In genomic region chr10:33478089-33478674, GRCh38 we compare ENCODE assay signal across 26 cellular contexts.
A peak's percentile ranks its signal among the peaks of the same experiment; 100 is the strongest.
DNase-seq lines count a peak whose midpoint lies in the region; ATAC-seq, FAIRE-seq and TF ChIP-seq lines count a peak whose summit lies in the region.
"Had no signal": no experiment of that assay in that cellular context is flagged by ENCODE, and none has a peak within 500 bp of the region (broad histone marks: within the 10 kb centered on the region; RNA-seq: fewer than 3 reads in every experiment).

No MANE protein-coding gene starts in this region.

- H3K9me3 Mint-ChIP-seq in Caco-2 (ENCODE audit: unreplicated experiment) (peaks cover 26% of the 10 kb centered on the region), osteocyte (ENCODE audit: unreplicated experiment) (no peaks in the 10 kb centered on the region)
- H3K9me3 Mint-ChIP-seq in naive thymus-derived CD4-positive, alpha-beta T cell: peaks cover 0 to 5% (median 0%) of the 10 kb centered on the region in 11 donors
- H3K9me3 Mint-ChIP-seq: CD8-positive, alpha-beta T cell; T-cell had no signal

- H4K20me1 ChIP-seq in K562 (replicated peaks; ENCODE audit: control insufficient read depth, insufficient read depth, low read length) (no peaks in the 10 kb centered on the region), osteoblast (ENCODE audit: insufficient read depth, low read length) (no peaks in the 10 kb centered on the region)

- H3K4me2 ChIP-seq in K562 (ENCODE audit: insufficient read depth, low read length): no peak overlapping the region
- H3K4me2 ChIP-seq in osteoblast (ENCODE audit: insufficient read depth, low read length): no peak overlapping the region
- H3K4me2 ChIP-seq: KMS-11 had no signal

- WGBS in K562 (ENCODE audit: insufficient coverage, low coverage, missing lambda C conversion rate): 8% methylated on average over 5 of the region's 5 CpGs

- H3K9me3 ChIP-seq in Caco-2 (no peaks in the 10 kb centered on the region; the same call in 1 of the 2 replicates), K562 (replicated peaks; ENCODE audit: control insufficient read depth, insufficient read depth, low read depth, low read length) (no peaks in the 10 kb centered on the region), osteoblast (ENCODE audit: low read depth, low read length) (no peaks in the 10 kb centered on the region)
- H3K9me3 ChIP-seq in naive thymus-derived CD4-positive, alpha-beta T cell (ENCODE audit: control insufficient read depth in 2 of 3, low read length in 3 of 3): no peaks in the 10 kb centered on the region

- TF ChIP-seq CTCF in 22Rv1 (IDR thresholded peaks at IDR 0.05): no peak
- no peak for TF ChIP-seq CTCF in Caco-2 (IDR thresholded peaks at IDR 0.05; ENCODE audit: insufficient read depth in 1 of 2, low read depth in 1 of 2, low read length in 1 of 2, severe bottlenecking in 1 of 2, unreplicated experiment in 1 of 2)
- TF ChIP-seq CTCF in K562 (IDR thresholded peaks at IDR 0.05 in 2 of 3, conservative IDR thresholded peaks at IDR 0.05 in 1 of 3; ENCODE audit: insufficient read depth in 2 of 3, low read depth in 1 of 3, low read length in 3 of 3): no peak
- no peak for TF ChIP-seq CTCF in osteoblast (IDR thresholded peaks at IDR 0.05; ENCODE audit: extremely low read depth, low read depth, low read length)
- no peak for TF ChIP-seq CTCF in osteocyte (IDR thresholded peaks at IDR 0.05)
- TF ChIP-seq CTCF in GM20000 (IDR thresholded peaks at IDR 0.05; ENCODE audit: extremely low read depth, missing control alignments): no peak

- H2AFZ ChIP-seq in K562 (ENCODE audit: low read depth, low read length) (no peak overlapping the region), osteoblast (ENCODE audit: low read length) (no peak overlapping the region)

- intact Hi-C loops in Caco-2 (cut with micrococcal nuclease; ENCODE audit: unreplicated experiment): no loop called here
- intact Hi-C loops in K562 (cut with micrococcal nuclease): no loop called here
- intact Hi-C loops in naive thymus-derived CD4-positive, alpha-beta T cell (cut with micrococcal nuclease): no loop called here

- no peak overlapping the region for H3K9ac ChIP-seq in K562 (ENCODE audit: insufficient read depth in 1 of 2, low read depth in 2 of 2, low read length in 2 of 2)
- H3K9ac ChIP-seq: GM23248, KMS-11 had no signal

- no peak for FAIRE-seq in K562 (lab: Jason Lieb, UNC)
- FAIRE-seq: GM12892, GM18507 had no signal

- BruUV-seq in Caco-2 (replicated peaks; lab: Mats Ljungman, UMichigan): no TSS peak
- BruUV-seq in K562 (replicated peaks; lab: Mats Ljungman, UMichigan): no TSS peak

- H3K4me1 ChIP-seq in Caco-2: peaks cover 28% of the 10 kb centered on the region
- no peaks in the 10 kb centered on the region for H3K4me1 ChIP-seq in K562 (replicated peaks in 1 of 2; ENCODE audit: control insufficient read depth in 2 of 2, insufficient read depth in 2 of 2, low read length in 2 of 2)
- H3K4me1 ChIP-seq in osteoblast (ENCODE audit: insufficient read depth, low read length): no peaks in the 10 kb centered on the region
- H3K4me1 ChIP-seq in naive thymus-derived CD4-positive, alpha-beta T cell (ENCODE audit: control insufficient read depth in 2 of 2, insufficient read depth in 2 of 2, low read length in 2 of 2): no peaks in the 10 kb centered on the region

- H3K79me2 ChIP-seq in K562 (ENCODE audit: control insufficient read depth, insufficient read depth, low read length) (no peaks in the 10 kb centered on the region), osteoblast (ENCODE audit: insufficient read depth, low read length) (no peaks in the 10 kb centered on the region)

- no peak for TF ChIP-seq EP300 in K562 (IDR thresholded peaks at IDR 0.05; ENCODE audit: low read length)

- CTCF ChIA-PET in Caco-2 (lab: Charles Lee): interaction anchor here (0.7 kb wide), 1 partner anchor 141 kb away, joined by 3 read pairs; no protein-coding TSS in a partner anchor
- CTCF ChIA-PET in K562 (lab: Yijun Ruan, JAX; ENCODE audit: low intra/inter-chr PET ratio): no interaction called here
- CTCF ChIA-PET in naive thymus-derived CD4-positive, alpha-beta T cell (lab: Charles Lee): no interaction called here

- H3K4me3 Mint-ChIP-seq in Caco-2 (ENCODE audit: unreplicated experiment) (peak overlapping the region; percentile 20), osteocyte (ENCODE audit: unreplicated experiment) (no peak overlapping the region)
- no peak overlapping the region for H3K4me3 Mint-ChIP-seq in naive thymus-derived CD4-positive, alpha-beta T cell
- H3K4me3 Mint-ChIP-seq: CD8-positive, alpha-beta T cell; H9; T-cell had no signal

- peak overlapping the region; percentile 40 for H3K27ac Mint-ChIP-seq in Caco-2 (ENCODE audit: unreplicated experiment)
- H3K27ac Mint-ChIP-seq in naive thymus-derived CD4-positive, alpha-beta T cell: no peak overlapping the region
- H3K27ac Mint-ChIP-seq in osteocyte (ENCODE audit: unreplicated experiment): no peak overlapping the region
- H3K27ac Mint-ChIP-seq: CD8-positive, alpha-beta T cell; H9; T-cell had no signal

- peaks cover 17% of the 10 kb centered on the region for H3K36me3 Mint-ChIP-seq in Caco-2 (ENCODE audit: insufficient read depth, unreplicated experiment)
- H3K36me3 Mint-ChIP-seq in naive thymus-derived CD4-positive, alpha-beta T cell: no peaks in the 10 kb centered on the region
- no peaks in the 10 kb centered on the region for H3K36me3 Mint-ChIP-seq in osteocyte (ENCODE audit: unreplicated experiment)
- H3K36me3 Mint-ChIP-seq: CD8-positive, alpha-beta T cell; T-cell had no signal

- POLR2A ChIA-PET in Caco-2 (lab: Charles Lee) (no interaction called here), K562 (lab: Yijun Ruan, JAX) (no interaction called here)
- POLR2A ChIA-PET in naive thymus-derived CD4-positive, alpha-beta T cell (lab: Charles Lee): no interaction called here

- in situ Hi-C loops in K562 (cut with MboI): no loop called here

- H3K27me3 ChIP-seq in Caco-2 (replicated peaks; ENCODE audit: control insufficient read depth, insufficient read depth, low read length): no peaks in the 10 kb centered on the region
- H3K27me3 ChIP-seq in K562 (ENCODE audit: control insufficient read depth in 2 of 2, insufficient read depth in 2 of 2, low read length in 2 of 2): no peaks in the 10 kb centered on the region
- no peaks in the 10 kb centered on the region for H3K27me3 ChIP-seq in osteoblast (ENCODE audit: insufficient read depth, low read length)
- H3K27me3 ChIP-seq in naive thymus-derived CD4-positive, alpha-beta T cell (ENCODE audit: control insufficient read depth in 2 of 2, insufficient read depth in 2 of 2, low read length in 2 of 2): no peaks in the 10 kb centered on the region

- H3K27me3 Mint-ChIP-seq in Caco-2 (ENCODE audit: insufficient read depth, unreplicated experiment) (no peaks in the 10 kb centered on the region), osteocyte (ENCODE audit: unreplicated experiment) (peaks cover 12% of the 10 kb centered on the region)
- H3K27me3 Mint-ChIP-seq in naive thymus-derived CD4-positive, alpha-beta T cell: peaks cover 0 to 9% (median 7%) of the 10 kb centered on the region in 5 donors

- no peak for ATAC-seq in K562
- ATAC-seq in naive thymus-derived CD4-positive, alpha-beta T cell: no peak
- ATAC-seq: CD8-positive, alpha-beta T cell; Panc1; T-cell had no signal

- no peak for DNase-seq in Caco-2
- no peak for DNase-seq in K562 (ENCODE audit: extremely low read depth in 1 of 4, low spot score in 3 of 4)
- peak; percentile 59 for DNase-seq in osteoblast (ENCODE audit: insufficient read length, low spot score, missing footprints)
- no peak for DNase-seq in naive thymus-derived CD4-positive, alpha-beta T cell
- DNase-seq in osteocyte (ENCODE audit: extremely low spot score, unreplicated experiment): no peak
- no peak for DNase-seq in GM20000 (ENCODE audit: low spot score)
- DNase-seq: C1 segment of cervical spinal cord; CD8-positive, alpha-beta T cell; DMS 273 treated with DMSO at 0.1 percent for 48 hours; DND-41; GM23248; H9; IMR-90; NCI-H1092; NCI-H1436; NCI-H1930; NCI-H2107; NCI-H446; NCI-H524 treated with DMSO at 0.1 percent for 48 hours; T-cell had no signal

- peaks cover 26% of the 10 kb centered on the region for H3K4me1 Mint-ChIP-seq in Caco-2 (ENCODE audit: low read depth, unreplicated experiment)
- no peaks in the 10 kb centered on the region for H3K4me1 Mint-ChIP-seq in naive thymus-derived CD4-positive, alpha-beta T cell
- H3K4me1 Mint-ChIP-seq in osteocyte (ENCODE audit: unreplicated experiment): peaks cover 8% of the 10 kb centered on the region
- H3K4me1 Mint-ChIP-seq: T-cell had no signal

- H3K27ac ChIP-seq in 22Rv1: peak overlapping the region; percentile 30
- no peak overlapping the region for H3K27ac ChIP-seq in K562 (ENCODE audit: extremely low read depth, low read depth, low read length)
- H3K27ac ChIP-seq in osteoblast (ENCODE audit: low read depth, low read length): no peak overlapping the region
- no peak overlapping the region for H3K27ac ChIP-seq in naive thymus-derived CD4-positive, alpha-beta T cell (ENCODE audit: low read depth, low read length)
- H3K27ac ChIP-seq: GM23248, KMS-11, RWPE1 had no signal

- no peaks in the 10 kb centered on the region for H3K9me1 ChIP-seq in K562 (ENCODE audit: control insufficient read depth, insufficient read depth, low read length)

- TF ChIP-seq POLR2A in K562 (conservative IDR thresholded peaks at IDR 0.05): no peak

- no peaks in the 10 kb centered on the region for H3K36me3 ChIP-seq in Caco-2 (ENCODE audit: control insufficient read depth, insufficient read depth, low read length)
- no peaks in the 10 kb centered on the region for H3K36me3 ChIP-seq in K562 (ENCODE audit: control insufficient read depth, insufficient read depth, low read length)
- H3K36me3 ChIP-seq in osteoblast (ENCODE audit: insufficient read depth, low read length): no peaks in the 10 kb centered on the region
- no peaks in the 10 kb centered on the region for H3K36me3 ChIP-seq in naive thymus-derived CD4-positive, alpha-beta T cell (ENCODE audit: control insufficient read depth in 2 of 3, insufficient read depth in 3 of 3, low read length in 3 of 3)

- no peak overlapping the region for H3K4me3 ChIP-seq in Caco-2 (ENCODE audit: low read depth, low read length)
- H3K4me3 ChIP-seq in K562: no peak overlapping the region
- H3K4me3 ChIP-seq in osteoblast (ENCODE audit: insufficient read depth, low read length): no peak overlapping the region
- no peak overlapping the region for H3K4me3 ChIP-seq in naive thymus-derived CD4-positive, alpha-beta T cell (ENCODE audit: low read length)
- H3K4me3 ChIP-seq: GM23248 had no signal

- TF ChIP-seq RAD21 in K562 (CRISPR knock-in tag; conservative IDR thresholded peaks at IDR 0.05 in 1 of 2, IDR thresholded peaks at IDR 0.05 in 1 of 2): no peak

TF ChIP-seq in K562, 482 proteins besides CTCF, POLR2A, EP300 and RAD21 (continues in another document):
- no peak for TF ChIP-seq FOXA1 (IDR thresholded peaks at IDR 0.05; ENCODE audit: borderline replicate concordance)
- TF ChIP-seq ZNF311 (CRISPR knock-in tag; IDR thresholded peaks at IDR 0.05): no peak
- TF ChIP-seq MYC (IDR thresholded peaks at IDR 0.05; ENCODE audit: low read depth, low read length): no peak
- TF ChIP-seq MYC (CRISPR knock-in tag; IDR thresholded peaks at IDR 0.05; ENCODE audit: borderline replicate concordance, low read depth): no peak
